Comparison of ENCODE assay signal across 14 cellular contexts in genomic region chr20:25744261-25744660, GRCh38.
"Had no signal": no experiment of that assay in that cellular context is flagged by ENCODE, and none has a peak within 500 bp of the region (broad histone marks: within the 10 kb centered on the region; RNA-seq: fewer than 3 reads in every experiment).

No MANE protein-coding gene starts in this region.

- H3K36me3 Mint-ChIP-seq: naive thymus-derived CD8-positive, alpha-beta T cell had no signal

- H3K27ac Mint-ChIP-seq: effector memory CD8-positive, alpha-beta T cell had no signal

- H3K27ac ChIP-seq: epithelial cell of prostate, esophagus muscularis mucosa, gastroesophageal sphincter, hepatocyte, thoracic aorta, transverse colon had no signal

- H3K4me3 Mint-ChIP-seq: central memory CD8-positive, alpha-beta T cell; effector memory CD8-positive, alpha-beta T cell; naive thymus-derived CD8-positive, alpha-beta T cell had no signal

- H3K9me3 Mint-ChIP-seq: central memory CD8-positive, alpha-beta T cell; effector memory CD8-positive, alpha-beta T cell; naive thymus-derived CD8-positive, alpha-beta T cell had no signal

- DNase-seq: effector memory CD8-positive, alpha-beta T cell; mucosa of descending colon; naive thymus-derived CD8-positive, alpha-beta T cell; right cardiac atrium; small intestine; stimulated activated CD4-positive, alpha-beta T cell treated with anti-CD3 and anti-CD28 coated beads, Interleukin-12 subunit alpha, Interleukin-12 subunit beta, amount 100 ng/mL, for 4 hours; stimulated activated naive CD8-positive, alpha-beta T cell treated with anti-CD3 and anti-CD28 coated beads, Interleukin-15, Interleukin-2, amounts not matched to agents 100 U/mL and 50 U/mL, for 24 hours; transverse colon had no signal

- H3K27me3 Mint-ChIP-seq: central memory CD8-positive, alpha-beta T cell; effector memory CD8-positive, alpha-beta T cell; naive thymus-derived CD8-positive, alpha-beta T cell had no signal
